8 cellular contexts compared by ENCODE assay signal in genomic region chr11:59753650-59754493, GRCh38. TPM values are rescaled to one million over a fixed set of nuclear protein-coding genes. Genes with fewer than 3 reads are reported as not detected.
DNase-seq lines count a peak whose midpoint lies in the region; ATAC-seq, FAIRE-seq and TF ChIP-seq lines count a peak whose summit lies in the region.

No MANE protein-coding gene starts in this region.

- H3K36me3 Mint-ChIP-seq in HFFc6 (ENCODE audit: low read depth) (peaks cover 19% of the 10 kb centered on the region), T-cell (no peaks in the 10 kb centered on the region)

- no peaks in the 10 kb centered on the region for H3K9me3 Mint-ChIP-seq in HFFc6
- H3K9me3 Mint-ChIP-seq in T-cell: no peaks in the 10 kb centered on the region

- no peak for TF ChIP-seq POLR2A in NB4 (IDR thresholded peaks at IDR 0.05; ENCODE audit: extremely low read depth, insufficient read length)

- intact Hi-C loops in left ventricle myocardium superior (cut with micrococcal nuclease): loop anchor here (2.0 kb wide), 1 partner anchor 49 kb away; no protein-coding TSS in a partner anchor

- peak; percentile 92 for DNase-seq in GM10266 (ENCODE audit: extremely low spot score)
- DNase-seq in HFFc6: peak; percentile 69
- DNase-seq in NB4 (ENCODE audit: low read depth): peak; percentile 84
- DNase-seq in T-cell: peak; percentile 51 to 83 (median 73)
- peak; percentile 66 for DNase-seq in amniotic epithelial cell (ENCODE audit: low read depth)
- peak; percentile 90 for DNase-seq in left ventricle myocardium superior
- peak; percentile 80 for DNase-seq in putamen (ENCODE audit: low spot score)
- DNase-seq in urothelium cell line (ENCODE audit: low spot score): peak; percentile 92

- peak; percentile 56 to 63 (median 62) for ATAC-seq in T-cell (replicated peaks in 1 of 4)
- peak; percentile 85 for ATAC-seq in left ventricle myocardium superior

- peak; percentile 94 for TF ChIP-seq CTCF in GM10266 (IDR thresholded peaks at IDR 0.05; ENCODE audit: control insufficient read depth, insufficient read depth, low read depth, missing control alignments)
- TF ChIP-seq CTCF in HFFc6 (IDR thresholded peaks at IDR 0.05): peak; percentile 98
- peak; percentile 87 for TF ChIP-seq CTCF in NB4 (IDR thresholded peaks at IDR 0.05; ENCODE audit: low read depth, low read length)

- H3K27me3 Mint-ChIP-seq in HFFc6 (ENCODE audit: insufficient read depth) (no peaks in the 10 kb centered on the region), T-cell (peaks cover 9 to 11% of the 10 kb centered on the region in 2 donors)

- H3K27ac Mint-ChIP-seq in HFFc6 (peak overlapping the region; percentile 73), T-cell (peak overlapping the region; percentile 23 to 55)

- H3K4me3 Mint-ChIP-seq in HFFc6 (peak overlapping the region; percentile 96), T-cell (peak overlapping the region; percentile 83 to 95 (median 89))

- H3K4me1 Mint-ChIP-seq in HFFc6 (ENCODE audit: low read depth): peaks cover 30% of the 10 kb centered on the region
- peaks cover 28 to 34% (median 29%) of the 10 kb centered on the region in 3 donors for H3K4me1 Mint-ChIP-seq in T-cell

- CTCF ChIA-PET in T-cell (lab: Charles Lee): interaction anchor here (0.5 to 3.6 kb wide), 12 partner anchors 13 to 439 kb away, joined by 3 to 28 read pairs (median 6); partner anchors contain the start of gene MRPL16 (in 2 of the 2)

- peak; percentile 87 for FAIRE-seq in urothelium cell line (lab: Jason Lieb, UNC)

- H3K4me3 ChIP-seq in NB4 (ENCODE audit: low read depth, low read length): peak overlapping the region; percentile 69

- POLR2A ChIA-PET in T-cell (lab: Charles Lee): no interaction called here

RNA-seq across cellular contexts. Expression of gene STX3, which starts 1.3 kb away (rescaled TPM):
- total RNA-seq in HFFc6 (2021; fragmentation: NEBNext Ultra II Directional; extraction: Animal tissue kit (Norgen Biotek cat#: 25700)): 10 to 100 TPM; 17.1 to 23.1 (median 19.0) TPM
- total RNA-seq in T-cell (10 to 100 TPM in 4 of 5 donors, 1 to 10 TPM in 1; 8.9 to 13.3 (median 11.4) TPM), left ventricle myocardium superior (8.0 TPM)

RNA-seq across cellular contexts. Expression of gene OR10V1, which starts 40.2 kb away (rescaled TPM):
- not detected for total RNA-seq in HFFc6 (2021; fragmentation: NEBNext Ultra II Directional; extraction: Animal tissue kit (Norgen Biotek cat#: 25700))
- total RNA-seq in T-cell (not detected), left ventricle myocardium superior (not detected)

RNA-seq across cellular contexts. Expression of gene MRPL16, which starts 56.7 kb away (rescaled TPM):
- total RNA-seq in HFFc6 (2021; fragmentation: NEBNext Ultra II Directional; extraction: Animal tissue kit (Norgen Biotek cat#: 25700)): 10 to 100 TPM; 45.7 to 51.0 (median 48.6) TPM
- total RNA-seq in T-cell: 10 to 100 TPM; 24.0 to 46.3 (median 39.7) TPM
- 103 TPM for total RNA-seq in left ventricle myocardium superior

Comparison
In these comparisons a context has a peak if more than half of its experiments do, and no peak if none do; other contexts are left out.
1. Peak in every context shown above with its lines: DNase-seq, ATAC-seq and H3K4me3 ChIP-seq.